In genomic region chr12:64010069-64010686, GRCh38 we compare ENCODE assay signal across 1 cellular context.
TF ChIP-seq lines count a peak whose summit lies in the region.

No MANE protein-coding gene starts in this region.

TF ChIP-seq in HepG2, 621 proteins besides CTCF, POLR2A, EP300 and RAD21 (continued from another document):
- no peak for TF ChIP-seq KDM6A (CRISPR knock-in tag; IDR thresholded peaks at IDR 0.05; ENCODE audit: low read depth)
- no peak for TF ChIP-seq FOXM1 (CRISPR knock-in tag; IDR thresholded peaks at IDR 0.05)
- no peak for TF ChIP-seq ZFP91 (CRISPR knock-in tag; IDR thresholded peaks at IDR 0.05; ENCODE audit: borderline replicate concordance)
- no peak for TF ChIP-seq ZBTB49 (CRISPR knock-in tag; IDR thresholded peaks at IDR 0.05; ENCODE audit: borderline replicate concordance)
- TF ChIP-seq EEA1 (CRISPR knock-in tag; IDR thresholded peaks at IDR 0.05; ENCODE audit: borderline replicate concordance): no peak
- peak; percentile 32; the same call in 1 of the 2 replicates for TF ChIP-seq FOSL2 (CRISPR knock-in tag; IDR thresholded peaks at IDR 0.05)
- no peak for TF ChIP-seq TEF (CRISPR knock-in tag; IDR thresholded peaks at IDR 0.05)
- TF ChIP-seq ZNF430 (CRISPR knock-in tag; IDR thresholded peaks at IDR 0.05): no peak
- no peak for TF ChIP-seq HIC2 (CRISPR knock-in tag; IDR thresholded peaks at IDR 0.05; ENCODE audit: low read depth)
- no peak for TF ChIP-seq ZNF335 (CRISPR knock-in tag; IDR thresholded peaks at IDR 0.05)
- TF ChIP-seq ZNF263 (CRISPR knock-in tag; IDR thresholded peaks at IDR 0.05): no peak
- TF ChIP-seq NFE2L2 (IDR thresholded peaks at IDR 0.05; ENCODE audit: low read length): peak; percentile 67
- TF ChIP-seq USF2 (IDR thresholded peaks at IDR 0.05; ENCODE audit: low read depth, low read length): no peak
- no peak for TF ChIP-seq USF2 (CRISPR knock-in tag; IDR thresholded peaks at IDR 0.05; ENCODE audit: borderline replicate concordance)
- TF ChIP-seq ZFAT (CRISPR knock-in tag; conservative IDR thresholded peaks at IDR 0.05): no peak
- no peak for TF ChIP-seq RFX5 (IDR thresholded peaks at IDR 0.05; ENCODE audit: low read depth, low read length)
- TF ChIP-seq ZNF782 (CRISPR knock-in tag; IDR thresholded peaks at IDR 0.05; ENCODE audit: borderline replicate concordance): no peak
